In genomic region chr22:29838599-29838956, GRCh38 we compare ENCODE assay signal across 8 cellular contexts. TPM values are rescaled to one million over a fixed set of nuclear protein-coding genes. Genes with fewer than 3 reads are reported as not detected.
DNase-seq lines count a peak whose midpoint lies in the region; ATAC-seq and TF ChIP-seq lines count a peak whose summit lies in the region.

No MANE protein-coding gene starts in this region.

- H3K4me3 Mint-ChIP-seq in endodermal cell (peak overlapping the region; percentile 90), osteocyte (ENCODE audit: unreplicated experiment) (peak overlapping the region; percentile 92)

- no peak overlapping the region for H3K9ac ChIP-seq in endodermal cell (ENCODE audit: extremely low read depth, low read length, poor library complexity, severe bottlenecking)

- no peak for TF ChIP-seq CTCF in GM12865 (IDR thresholded peaks at IDR 0.05; ENCODE audit: insufficient read depth, low read depth, low read length, missing control alignments)
- no peak for TF ChIP-seq CTCF in LNCaP clone FGC (IDR thresholded peaks at IDR 0.05; ENCODE audit: control insufficient read depth, extremely low read depth, insufficient read depth)
- no peak for TF ChIP-seq CTCF in endodermal cell (conservative IDR thresholded peaks at IDR 0.05)
- no peak for TF ChIP-seq CTCF in osteocyte (IDR thresholded peaks at IDR 0.05)

- DNase-seq in GM12865 (ENCODE audit: low read depth) = no peak
- no peak for DNase-seq in LNCaP clone FGC (ENCODE audit: low read depth)
- DNase-seq in endodermal cell = no peak
- no peak for DNase-seq in osteocyte (ENCODE audit: extremely low spot score, unreplicated experiment)
- no peak for DNase-seq in MV-4-11 (lab: John Stamatoyannopoulos, UW)
- DNase-seq in middle frontal gyrus (ENCODE audit: extremely low spot score, low spot score) = no peak

- WGBS in endodermal cell (ENCODE audit: insufficient coverage in 1 of 2, insufficient read length in 1 of 2), 2 experiments = 84 to 93% methylated on average over 5 of the region's 5 CpGs

- no peaks in the 10 kb centered on the region for H3K4me1 ChIP-seq in endodermal cell (ENCODE audit: control insufficient read depth, insufficient read depth, low read length)

- H3K27ac Mint-ChIP-seq in endodermal cell (peak overlapping the region; percentile 92), osteocyte (ENCODE audit: unreplicated experiment) (peak overlapping the region; percentile 97)

- H3K4me1 Mint-ChIP-seq in endodermal cell = peaks cover 19% of the 10 kb centered on the region
- peaks cover 26% of the 10 kb centered on the region for H3K4me1 Mint-ChIP-seq in osteocyte (ENCODE audit: unreplicated experiment)

- H3K27me3 Mint-ChIP-seq in endodermal cell (ENCODE audit: insufficient read depth) (no peaks in the 10 kb centered on the region), osteocyte (ENCODE audit: unreplicated experiment) (no peaks in the 10 kb centered on the region)

- no peaks in the 10 kb centered on the region for H3K9me3 ChIP-seq in endodermal cell (ENCODE audit: control insufficient read depth, low read length)

- no peak overlapping the region for H3K27ac ChIP-seq in endodermal cell (ENCODE audit: low read depth, low read length)

- H3K9me3 Mint-ChIP-seq in endodermal cell (peaks cover 4% of the 10 kb centered on the region), osteocyte (ENCODE audit: unreplicated experiment) (no peaks in the 10 kb centered on the region)

- peaks cover 9% of the 10 kb centered on the region for H3K36me3 ChIP-seq in endodermal cell (ENCODE audit: control insufficient read depth, insufficient read depth, low read length)

- H3K27me3 ChIP-seq in endodermal cell (ENCODE audit: control insufficient read depth, insufficient read depth, low read length, poor library complexity, severe bottlenecking) = no peaks in the 10 kb centered on the region

- peaks cover 6% of the 10 kb centered on the region for H3K36me3 Mint-ChIP-seq in endodermal cell (ENCODE audit: low read depth)
- H3K36me3 Mint-ChIP-seq in osteocyte (ENCODE audit: unreplicated experiment) = peaks cover 3% of the 10 kb centered on the region

- ATAC-seq in HG02885 (IDR thresholded peaks at IDR 0.05; ENCODE audit: poor library complexity, unreplicated experiment) (no peak), GM21786 (IDR thresholded peaks at IDR 0.05; ENCODE audit: unreplicated experiment) (no peak)

- H3K4me3 ChIP-seq in GM12865 (ENCODE audit: low read depth, low read length) (peak overlapping the region; percentile 67), LNCaP clone FGC (ENCODE audit: low read depth, low read length) (peak overlapping the region; percentile 98), endodermal cell (ENCODE audit: low read length) (peak overlapping the region; percentile 93)

RNA-seq across cellular contexts. Expression of gene ASCC2, which starts 0.5 kb away (rescaled TPM):
- 10 to 100 TPM; 44.2 to 45.5 TPM for total RNA-seq in endodermal cell
- 40.8 TPM for polyA plus RNA-seq in endodermal cell (2013, experiment 1 of 2)
- polyA plus RNA-seq in endodermal cell (2013, experiment 2 of 2) = 41.3 TPM
- total RNA-seq in osteocyte = 47.1 and 49.4 TPM in 2 replicates

RNA-seq across cellular contexts. Expression of gene MTMR3, which starts 44.4 kb away (rescaled TPM):
- total RNA-seq in endodermal cell (10 to 100 TPM; 30.9 to 41.3 TPM), osteocyte (41.2 and 42.5 TPM in 2 replicates)
- polyA plus RNA-seq in endodermal cell (2013, experiment 1 of 2) = 26.3 TPM
- polyA plus RNA-seq in endodermal cell (2013, experiment 2 of 2) = 24.8 TPM
